ENCODE assay signal across 28 cellular contexts in genomic region chr1:78731674-78732073, GRCh38.
"Had no signal": no experiment of that assay in that cellular context is flagged by ENCODE, and none has a peak within 500 bp of the region (broad histone marks: within the 10 kb centered on the region; RNA-seq: fewer than 3 reads in every experiment).

No MANE protein-coding gene starts in this region.

- H3K9me3 ChIP-seq: ovary, psoas muscle, spleen, suprapubic skin, testis, tibial artery, transverse colon, upper lobe of right lung, uterus had no signal

- H3K36me3 ChIP-seq: neural progenitor cell, ovary, spleen, suprapubic skin, tibial artery, transverse colon, upper lobe of right lung, uterus had no signal

- H3K9ac ChIP-seq: neural progenitor cell, parathyroid adenoma had no signal

- H3K79me2 ChIP-seq: parathyroid adenoma had no signal

- H3K4me3 ChIP-seq: neural progenitor cell, ovary, psoas muscle, skin epidermis, smooth muscle cell, spleen, suprapubic skin, testis, tibial artery, transverse colon, upper lobe of right lung, uterus had no signal

- ATAC-seq: natural killer cell; psoas muscle; right cardiac atrium; sciatic nerve; stimulated activated memory B cell treated with anti-CD40 and anti-IgM and Interleukin-4, amounts not matched to agents 10 μg/mL and 1 μg/mL and 100 μg/mL, for 72 hours; stimulated activated naive CD8-positive, alpha-beta T cell treated with anti-CD3 and anti-CD28 coated beads, Interleukin-15, amount 100 ng/mL, for 72 hours; stimulated activated naive CD8-positive, alpha-beta T cell treated with anti-CD3 and anti-CD28 coated beads, Interleukin-15, Interleukin-2, amounts not matched to agents 100 U/mL and 50 U/mL, for 24 hours; upper lobe of right lung had no signal

- H3K27me3 ChIP-seq: neural progenitor cell, ovary, spleen, suprapubic skin, testis, tibial artery, transverse colon, uterus had no signal

- H3K27ac ChIP-seq: neural progenitor cell, ovary, parathyroid adenoma, psoas muscle, skin epidermis, spleen, suprapubic skin, testis, tibial artery, transverse colon, upper lobe of right lung, uterus had no signal

- H3K4me1 ChIP-seq: neural progenitor cell, parathyroid adenoma, psoas muscle, spleen, suprapubic skin, testis, tibial artery, transverse colon, upper lobe of right lung, uterus had no signal

- H2AFZ ChIP-seq: neural progenitor cell, parathyroid adenoma had no signal

- H3K4me2 ChIP-seq: neural progenitor cell, smooth muscle cell had no signal

- DNase-seq: natural killer cell; occipital lobe; ovary; posterior cingulate gyrus; psoas muscle; right cardiac atrium; spleen; stimulated activated CD4-positive, alpha-beta T cell treated with anti-CD3 and anti-CD28 coated beads, Interleukin-12 subunit alpha, Interleukin-12 subunit beta, amount 100 ng/mL, for 4 hours; stimulated activated CD4-positive, alpha-beta T cell treated with anti-CD3 and anti-CD28 coated beads, Interleukin-1b, Interleukin-23, amount 100 ng/mL, for 48 hours; stimulated activated CD4-positive, alpha-beta T cell treated with anti-CD3 and anti-CD28 coated beads, Interleukin-4, amount 100 ng/mL, for 1 hour; stimulated activated CD4-positive, alpha-beta T cell treated with anti-CD3 and anti-CD28 coated beads, Interleukin-4, amount 100 ng/mL, for 4 hours; stimulated activated CD8-positive, alpha-beta memory T cell treated with anti-CD3 and anti-CD28 coated beads, Interleukin-4, amount 100 ng/mL, for 48 hours; stimulated activated naive CD4-positive, alpha-beta T cell; stimulated activated naive CD8-positive, alpha-beta T cell treated with anti-CD3 and anti-CD28 coated beads, Interleukin-15, amount 100 ng/mL, for 72 hours; stimulated activated naive CD8-positive, alpha-beta T cell treated with anti-CD3 and anti-CD28 coated beads, Interleukin-15, Interleukin-2, amounts not matched to agents 100 U/mL and 50 U/mL, for 24 hours; substantia nigra; testis; tibial artery; transverse colon; upper lobe of right lung; uterus had no signal
